ENCODE assay signal across 1 cellular context in the genomic region with DNA sequence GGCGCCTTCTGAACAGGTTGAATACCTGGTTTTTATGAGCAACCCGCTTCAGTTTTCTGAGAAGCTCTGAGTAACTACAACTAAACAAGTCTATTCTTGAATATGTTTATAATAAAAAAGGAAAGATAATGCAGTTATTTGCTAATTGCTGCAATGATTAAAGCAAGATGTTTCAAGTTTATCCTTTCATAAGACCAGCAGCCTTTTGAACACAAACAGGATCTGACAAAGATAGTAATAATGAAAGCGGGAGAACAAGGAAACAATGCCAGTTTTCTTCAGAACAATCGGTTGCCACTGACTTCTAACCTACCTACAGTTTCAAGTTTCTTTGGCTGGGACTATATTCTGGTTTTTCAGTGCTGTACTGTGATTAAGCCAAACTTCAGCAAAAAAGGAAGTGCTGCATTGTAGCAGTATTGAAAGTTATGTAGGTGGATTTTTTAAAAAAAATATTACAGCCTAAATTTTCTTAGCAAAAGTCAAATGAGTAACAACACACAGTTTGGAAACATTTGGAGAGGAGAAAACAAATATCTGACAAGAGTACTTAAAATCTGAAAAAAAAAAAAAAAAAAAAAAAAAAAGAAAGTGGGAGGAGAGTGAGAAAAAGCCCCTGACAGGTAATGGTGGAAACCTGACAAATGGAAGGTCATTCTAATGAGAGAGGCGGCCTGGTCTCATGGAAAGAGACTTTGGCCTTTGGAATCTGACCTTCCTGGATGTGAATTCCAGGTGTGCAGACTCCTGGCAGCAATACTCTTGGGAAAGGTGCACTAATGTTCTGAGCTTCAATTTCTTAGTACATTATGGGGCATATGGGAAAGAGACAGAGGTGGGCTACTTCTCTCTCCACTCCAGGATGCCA.
TF ChIP-seq lines count a peak whose summit lies in the region.

No MANE protein-coding gene starts in this region.

TF ChIP-seq in WTC11, 78 proteins besides CTCF, POLR2A, EP300 and RAD21 (continued from another document):
- TF ChIP-seq CREB1 (CRISPR knock-in tag; IDR thresholded peaks at IDR 0.05) (no peak), ATF2 (CRISPR knock-in tag; IDR thresholded peaks at IDR 0.05; ENCODE audit: borderline replicate concordance, low read depth) (no peak), NR3C1 (CRISPR knock-in tag; conservative IDR thresholded peaks at IDR 0.05; ENCODE audit: low read depth) (no peak), MYBL2 (CRISPR knock-in tag; IDR thresholded peaks at IDR 0.05) (no peak), NFYB (CRISPR knock-in tag; conservative IDR thresholded peaks at IDR 0.05; ENCODE audit: low read depth) (no peak), ZMAT4 (CRISPR knock-in tag; IDR thresholded peaks at IDR 0.05) (no peak)
- TF ChIP-seq, protein P1, sequence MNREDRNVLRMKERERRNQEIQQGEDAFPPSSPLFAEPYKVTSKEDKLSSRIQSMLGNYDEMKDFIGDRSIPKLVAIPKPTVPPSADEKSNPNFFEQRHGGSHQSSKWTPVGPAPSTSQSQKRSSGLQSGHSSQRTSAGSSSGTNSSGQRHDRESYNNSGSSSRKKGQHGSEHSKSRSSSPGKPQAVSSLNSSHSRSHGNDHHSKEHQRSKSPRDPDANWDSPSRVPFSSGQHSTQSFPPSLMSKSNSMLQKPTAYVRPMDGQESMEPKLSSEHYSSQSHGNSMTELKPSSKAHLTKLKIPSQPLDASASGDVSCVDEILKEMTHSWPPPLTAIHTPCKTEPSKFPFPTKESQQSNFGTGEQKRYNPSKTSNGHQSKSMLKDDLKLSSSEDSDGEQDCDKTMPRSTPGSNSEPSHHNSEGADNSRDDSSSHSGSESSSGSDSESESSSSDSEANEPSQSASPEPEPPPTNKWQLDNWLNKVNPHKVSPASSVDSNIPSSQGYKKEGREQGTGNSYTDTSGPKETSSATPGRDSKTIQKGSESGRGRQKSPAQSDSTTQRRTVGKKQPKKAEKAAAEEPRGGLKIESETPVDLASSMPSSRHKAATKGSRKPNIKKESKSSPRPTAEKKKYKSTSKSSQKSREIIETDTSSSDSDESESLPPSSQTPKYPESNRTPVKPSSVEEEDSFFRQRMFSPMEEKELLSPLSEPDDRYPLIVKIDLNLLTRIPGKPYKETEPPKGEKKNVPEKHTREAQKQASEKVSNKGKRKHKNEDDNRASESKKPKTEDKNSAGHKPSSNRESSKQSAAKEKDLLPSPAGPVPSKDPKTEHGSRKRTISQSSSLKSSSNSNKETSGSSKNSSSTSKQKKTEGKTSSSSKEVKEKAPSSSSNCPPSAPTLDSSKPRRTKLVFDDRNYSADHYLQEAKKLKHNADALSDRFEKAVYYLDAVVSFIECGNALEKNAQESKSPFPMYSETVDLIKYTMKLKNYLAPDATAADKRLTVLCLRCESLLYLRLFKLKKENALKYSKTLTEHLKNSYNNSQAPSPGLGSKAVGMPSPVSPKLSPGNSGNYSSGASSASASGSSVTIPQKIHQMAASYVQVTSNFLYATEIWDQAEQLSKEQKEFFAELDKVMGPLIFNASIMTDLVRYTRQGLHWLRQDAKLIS (CRISPR knock-in tag; IDR thresholded peaks at IDR 0.05; ENCODE audit: borderline replicate concordance), result no peak
